Comparison of ENCODE assay signal across 13 cellular contexts in genomic region chr1:6239950-6240768, GRCh38. TPM values are rescaled to one million over a fixed set of nuclear protein-coding genes. Genes with fewer than 3 reads are reported as not detected.
DNase-seq lines count a peak whose midpoint lies in the region; ATAC-seq, FAIRE-seq and TF ChIP-seq lines count a peak whose summit lies in the region.
"Had no signal": no experiment of that assay in that cellular context is flagged by ENCODE, and none has a peak within 500 bp of the region (broad histone marks: within the 10 kb centered on the region; RNA-seq: fewer than 3 reads in every experiment).

No MANE protein-coding gene starts in this region.

- TF ChIP-seq RAD21 in HepG2 (CRISPR knock-in tag; IDR thresholded peaks at IDR 0.05), result no peak

- H3K4me1 Mint-ChIP-seq in activated T-cell treated with anti-CD3 and anti-CD28 coated beads, Interleukin-2, amount 50 U/mL, for 24 hours (ENCODE audit: low read depth), result peaks cover 8% of the 10 kb centered on the region
- peaks cover 10% of the 10 kb centered on the region for H3K4me1 Mint-ChIP-seq in activated CD8-positive, alpha-beta memory T cell treated with anti-CD3 and anti-CD28 coated beads, Interleukin-2, amount 10 ng/mL, durations not matched to agents 7 days and 5 days

- H3K4me2 ChIP-seq in HepG2 (ENCODE audit: low read depth, low read length), result peak overlapping the region; percentile 70

- peaks cover 51% of the 10 kb centered on the region for H3K27me3 Mint-ChIP-seq in activated T-cell treated with anti-CD3 and anti-CD28 coated beads, Interleukin-2, amount 50 U/mL, for 24 hours
- H3K27me3 Mint-ChIP-seq in activated CD8-positive, alpha-beta memory T cell treated with anti-CD3 and anti-CD28 coated beads, Interleukin-2, amount 10 ng/mL, durations not matched to agents 7 days and 5 days, result peaks cover 52% of the 10 kb centered on the region

- TF ChIP-seq POLR2A in HepG2 (IDR thresholded peaks at IDR 0.05; ENCODE audit: insufficient read depth in 1 of 2, low read depth in 2 of 2, low read length in 2 of 2), result no peak
- no peak for TF ChIP-seq POLR2A in right lobe of liver (IDR thresholded peaks at IDR 0.05)

- in situ Hi-C loops in HepG2 (cut with HindIII; ENCODE audit: extremely low pct_ligation_motif_present, low pct_unique_long_range_greater_than_20kb), result loop anchor here (10.0 kb wide), 1 partner anchor 175 kb away; the partner anchor contains the start of gene HES2

- peak; percentile 92 for FAIRE-seq in HepG2 (lab: Jason Lieb, UNC)

- H2AFZ ChIP-seq in HepG2 (ENCODE audit: low read length), result no peak overlapping the region

- no peak overlapping the region for H3K9ac ChIP-seq in HepG2 (ENCODE audit: insufficient read depth, low read depth, low read length)

- ATAC-seq in HepG2, result peak; percentile 73
- no peak for ATAC-seq in right lobe of liver
- ATAC-seq in activated CD8-positive, alpha-beta memory T cell treated with anti-CD3 and anti-CD28 coated beads, Interleukin-2, amount 10 ng/mL, durations not matched to agents 7 days and 5 days, result no peak
- ATAC-seq: activated CD8-positive, alpha-beta T cell treated with anti-CD3 and anti-CD28 coated beads, Interleukin-2, amount 10 ng/mL, durations not matched to agents 7 days and 5 days; left lung; SK-N-SH treated with all-trans-retinoic acid at 6 μM for 48 hours had no signal

- H4K20me1 ChIP-seq in HepG2 (ENCODE audit: insufficient read depth, low read length), result 0 out of 2 replicates have a peak, but pooled peaks cover 2% of the 10 kb centered on the region

- no peak overlapping the region for H3K4me3 Mint-ChIP-seq in activated T-cell treated with anti-CD3 and anti-CD28 coated beads, Interleukin-2, amount 50 U/mL, for 24 hours
- H3K4me3 Mint-ChIP-seq in activated CD8-positive, alpha-beta memory T cell treated with anti-CD3 and anti-CD28 coated beads, Interleukin-2, amount 10 ng/mL, durations not matched to agents 7 days and 5 days, result no peak overlapping the region
- H3K4me3 Mint-ChIP-seq: activated CD8-positive, alpha-beta T cell treated with anti-CD3 and anti-CD28 coated beads, Interleukin-2, amount 10 ng/mL, durations not matched to agents 7 days and 5 days had no signal

- H3K36me3 ChIP-seq in HepG2 (replicated peaks in 1 of 2; ENCODE audit: control insufficient read depth in 1 of 2, insufficient read depth in 2 of 2, low read length in 2 of 2) (no peaks in the 10 kb centered on the region), right lobe of liver (no peaks in the 10 kb centered on the region)
- H3K36me3 ChIP-seq: left lung, vagina had no signal

- peaks cover 3% of the 10 kb centered on the region for H3K79me2 ChIP-seq in HepG2 (ENCODE audit: insufficient read depth, low read length)

- H3K36me3 Mint-ChIP-seq in activated T-cell treated with anti-CD3 and anti-CD28 coated beads, Interleukin-2, amount 50 U/mL, for 24 hours (ENCODE audit: low read depth), result peaks cover 3% of the 10 kb centered on the region
- no peaks in the 10 kb centered on the region for H3K36me3 Mint-ChIP-seq in activated CD8-positive, alpha-beta memory T cell treated with anti-CD3 and anti-CD28 coated beads, Interleukin-2, amount 10 ng/mL, durations not matched to agents 7 days and 5 days

- POLR2A ChIA-PET in HepG2 (lab: Yijun Ruan, JAX), result interaction anchor here (0.8 to 1.3 kb wide), 3 partner anchors 12 to 35 kb away, joined by 3 to 4 read pairs (median 3); no protein-coding TSS in a partner anchor

- H3K4me1 ChIP-seq in HepG2 (ENCODE audit: insufficient read depth, low read length), result peaks cover 50% of the 10 kb centered on the region
- H3K4me1 ChIP-seq in right lobe of liver, result peaks cover 0 to 7% (median 0%) of the 10 kb centered on the region in 4 donors

- H3K27me3 ChIP-seq in HepG2 (ENCODE audit: control insufficient read depth in 1 of 2, insufficient read depth in 2 of 2, low read length in 2 of 2), result peaks cover 9 to 30% of the 10 kb centered on the region in 2 experiments; a peak in 3 of 5 replicates
- H3K27me3 ChIP-seq in right lobe of liver, result peaks cover 5 to 28% of the 10 kb centered on the region in 2 donors

- peak overlapping the region; percentile 61 for H3K27ac ChIP-seq in HepG2 (ENCODE audit: extremely low read length, insufficient read depth, low read length)
- no peak overlapping the region for H3K27ac ChIP-seq in right lobe of liver
- H3K27ac ChIP-seq: left lung, vagina had no signal

- no peak overlapping the region for H3K27ac Mint-ChIP-seq in activated T-cell treated with anti-CD3 and anti-CD28 coated beads, Interleukin-2, amount 50 U/mL, for 24 hours
- H3K27ac Mint-ChIP-seq in activated CD8-positive, alpha-beta memory T cell treated with anti-CD3 and anti-CD28 coated beads, Interleukin-2, amount 10 ng/mL, durations not matched to agents 7 days and 5 days, result no peak overlapping the region
- H3K27ac Mint-ChIP-seq: activated CD8-positive, alpha-beta T cell treated with anti-CD3 and anti-CD28 coated beads, Interleukin-2, amount 10 ng/mL, durations not matched to agents 7 days and 5 days had no signal

- TF ChIP-seq CTCF in HepG2 (CRISPR knock-in tag; IDR thresholded peaks at IDR 0.05), result no peak
- TF ChIP-seq CTCF in right lobe of liver (IDR thresholded peaks at IDR 0.05), result no peak

- no peaks in the 10 kb centered on the region for H3K9me3 Mint-ChIP-seq in activated T-cell treated with anti-CD3 and anti-CD28 coated beads, Interleukin-2, amount 50 U/mL, for 24 hours
- no peaks in the 10 kb centered on the region for H3K9me3 Mint-ChIP-seq in activated CD8-positive, alpha-beta memory T cell treated with anti-CD3 and anti-CD28 coated beads, Interleukin-2, amount 10 ng/mL, durations not matched to agents 7 days and 5 days (ENCODE audit: low read depth)

- H3K4me3 ChIP-seq in HepG2 (replicated peaks in 1 of 3; ENCODE audit: insufficient read depth in 1 of 3, low read depth in 2 of 3, low read length in 3 of 3) (peak overlapping the region in 1 of 3 experiments; percentile 34; a peak in 2 of 6 replicates), right lobe of liver (no peak overlapping the region)
- H3K4me3 ChIP-seq: left lung, vagina had no signal

- DNase-seq in HepG2 (ENCODE audit: low spot score) (peak; percentile 88), right lobe of liver (no peak), SHP77 treated with DMSO at 0.1 percent for 48 hours (lab: John Stamatoyannopoulos, UW) (peak; percentile 39), retina (peak; percentile 25)
- DNase-seq in activated T-cell treated with anti-CD3 and anti-CD28 coated beads, Interleukin-2, amount 50 U/mL, for 24 hours, result no peak
- no peak for DNase-seq in activated CD8-positive, alpha-beta memory T cell treated with anti-CD3 and anti-CD28 coated beads, Interleukin-2, amount 10 ng/mL, durations not matched to agents 7 days and 5 days
- DNase-seq: activated CD8-positive, alpha-beta T cell treated with anti-CD3 and anti-CD28 coated beads, Interleukin-2, amount 10 ng/mL, durations not matched to agents 7 days and 5 days; left lung; MM.1S had no signal

- 6% methylated on average over 11 of the region's 17 CpGs for WGBS in HepG2 (ENCODE audit: low lambda C conversion rate)
- WGBS in right lobe of liver (ENCODE audit: insufficient coverage, low coverage, low lambda C conversion rate, missing lambda C conversion rate), result 45% methylated on average over 7 of the region's 17 CpGs

- intact Hi-C loops in HepG2 (cut with micrococcal nuclease; ENCODE audit: unreplicated experiment), result loop anchor here (2.0 to 10.0 kb wide), 2 partner anchors 35 to 135 kb away; no protein-coding TSS in a partner anchor
- intact Hi-C loops in right lobe of liver (cut with DNase I), result loop anchor here (5.0 to 10.0 kb wide), 3 partner anchors 185 to 188 kb away; partner anchors contain the start of gene ESPN (in 1 of the 2)

- BruUV-seq in HepG2 (replicated peaks; lab: Mats Ljungman, UMichigan), result no TSS peak

- TF ChIP-seq EP300 in HepG2 (IDR thresholded peaks at IDR 0.05; ENCODE audit: low read depth in 2 of 2, low read length in 2 of 2) (peak in 1 of 2 experiments; percentile 57; a peak in 2 of 4 replicates), HepG2 (CRISPR knock-in tag; IDR thresholded peaks at IDR 0.05; ENCODE audit: borderline replicate concordance) (no peak)

- CTCF ChIA-PET in HepG2 (lab: Yijun Ruan, JAX; ENCODE audit: low intra/inter-chr PET ratio, low total read pairs), result no interaction called here
- CTCF ChIA-PET in activated CD8-positive, alpha-beta memory T cell treated with anti-CD3 and anti-CD28 coated beads, Interleukin-2, amount 10 ng/mL, durations not matched to agents 7 days and 5 days (lab: Charles Lee), result interaction anchor here (0.8 to 1.1 kb wide), 3 partner anchors 54 to 198 kb away, joined by 3 read pairs; no protein-coding TSS in a partner anchor

- H3K9me3 ChIP-seq in HepG2 (ENCODE audit: low read length), result no peaks in the 10 kb centered on the region
- no peaks in the 10 kb centered on the region for H3K9me3 ChIP-seq in right lobe of liver
- H3K9me3 ChIP-seq: left lung, vagina had no signal

RNA-seq across cellular contexts. Expression of gene HES3, which starts 3.8 kb away (rescaled TPM):
- total RNA-seq in HepG2 (2016; rRNA removed; fragmentation: Illumina TruSeq; extraction: Trizol) (not detected in 2 replicates), right lobe of liver (not detected)
- not detected in 2 replicates for total RNA-seq in HepG2 (2016; cell fraction: cytosol; rRNA removed; fragmentation: Illumina TruSeq; extraction: Trizol; ENCODE audit: low read depth)
- total RNA-seq in HepG2 (2016; cell fraction: insoluble cytoplasmic fraction; rRNA removed; fragmentation: Illumina TruSeq; extraction: Trizol), result not detected in 2 replicates
- total RNA-seq in HepG2 (2016; cell fraction: membrane; rRNA removed; fragmentation: Illumina TruSeq; extraction: Trizol), result not detected in 2 replicates
- not detected in 2 replicates for total RNA-seq in HepG2 (2016; cell fraction: nucleus; rRNA removed; fragmentation: Illumina TruSeq; extraction: Trizol)
- polyA plus RNA-seq in HepG2 (2011; rRNA removed), result not detected in 2 replicates
- polyA plus RNA-seq in HepG2 (2011; cell fraction: cytosol; rRNA removed), result not detected in 2 replicates
- not detected in 2 replicates for polyA plus RNA-seq in HepG2 (2011; cell fraction: nucleus; rRNA removed)
- not detected in 2 replicates for polyA plus RNA-seq in HepG2 (2012)
- polyA plus RNA-seq in HepG2 (2016; cell fraction: cytosol; fragmentation: Illumina TruSeq; extraction: Trizol; ENCODE audit: low read depth), result not detected in 2 replicates
- not detected in 2 replicates for polyA plus RNA-seq in HepG2 (2016; cell fraction: insoluble cytoplasmic fraction; fragmentation: Illumina TruSeq; extraction: Trizol; ENCODE audit: low read depth)
- not detected in 2 replicates for polyA plus RNA-seq in HepG2 (2016; cell fraction: membrane; fragmentation: Illumina TruSeq; extraction: Trizol; ENCODE audit: low read depth)
- polyA plus RNA-seq in HepG2 (2016; cell fraction: nucleus; fragmentation: Illumina TruSeq; extraction: Trizol; ENCODE audit: insufficient read depth, low read depth), result not detected in 2 replicates
- not detected in 2 replicates for polyA minus RNA-seq in HepG2 (2011; rRNA and poly(A)+ RNA removed; ENCODE audit: low replicate concordance)
- polyA minus RNA-seq in HepG2 (2011; cell fraction: cytosol; rRNA and poly(A)+ RNA removed), result not detected in 2 replicates
- polyA minus RNA-seq in HepG2 (2011; cell fraction: nucleus; rRNA and poly(A)+ RNA removed), result not detected in 2 replicates
- total RNA-seq in activated CD8-positive, alpha-beta memory T cell treated with anti-CD3 and anti-CD28 coated beads, Interleukin-2, amount 10 ng/mL, durations not matched to agents 7 days and 5 days, result not detected
- total RNA-seq: activated CD8-positive, alpha-beta T cell treated with anti-CD3 and anti-CD28 coated beads, Interleukin-2, amount 10 ng/mL, durations not matched to agents 7 days and 5 days; epithelial cell of proximal tubule; left lung; progenitor cell of endocrine pancreas; vagina had no signal

RNA-seq across cellular contexts. Expression of gene ICMT, which starts 4.4 kb away (rescaled TPM):
- total RNA-seq in HepG2 (2016; rRNA removed; fragmentation: Illumina TruSeq; extraction: Trizol) (61.7 and 69.7 TPM in 2 replicates), right lobe of liver (10 to 100 TPM; 15.9 to 28.5 (median 20.4) TPM)
- total RNA-seq in HepG2 (2016; cell fraction: cytosol; rRNA removed; fragmentation: Illumina TruSeq; extraction: Trizol; ENCODE audit: low read depth), result 23.7 and 29.8 TPM in 2 replicates
- 60.0 and 68.5 TPM in 2 replicates for total RNA-seq in HepG2 (2016; cell fraction: insoluble cytoplasmic fraction; rRNA removed; fragmentation: Illumina TruSeq; extraction: Trizol)
- 90.0 and 91.4 TPM in 2 replicates for total RNA-seq in HepG2 (2016; cell fraction: membrane; rRNA removed; fragmentation: Illumina TruSeq; extraction: Trizol)
- 45.6 and 50.8 TPM in 2 replicates for total RNA-seq in HepG2 (2016; cell fraction: nucleus; rRNA removed; fragmentation: Illumina TruSeq; extraction: Trizol)
- polyA plus RNA-seq in HepG2 (2011; rRNA removed), result 23.1 and 24.6 TPM in 2 replicates
- 23.8 and 31.3 TPM in 2 replicates for polyA plus RNA-seq in HepG2 (2011; cell fraction: cytosol; rRNA removed)
- polyA plus RNA-seq in HepG2 (2011; cell fraction: nucleus; rRNA removed), result 8.9 and 10.8 TPM in 2 replicates
- polyA plus RNA-seq in HepG2 (2012), result 26.0 and 27.3 TPM in 2 replicates
- polyA plus RNA-seq in HepG2 (2016; cell fraction: cytosol; fragmentation: Illumina TruSeq; extraction: Trizol; ENCODE audit: low read depth), result 38.8 and 46.6 TPM in 2 replicates
- polyA plus RNA-seq in HepG2 (2016; cell fraction: insoluble cytoplasmic fraction; fragmentation: Illumina TruSeq; extraction: Trizol; ENCODE audit: low read depth), result 66.5 and 67.0 TPM in 2 replicates
- 87.3 and 91.3 TPM in 2 replicates for polyA plus RNA-seq in HepG2 (2016; cell fraction: membrane; fragmentation: Illumina TruSeq; extraction: Trizol; ENCODE audit: low read depth)
- 77.9 and 79.1 TPM in 2 replicates for polyA plus RNA-seq in HepG2 (2016; cell fraction: nucleus; fragmentation: Illumina TruSeq; extraction: Trizol; ENCODE audit: insufficient read depth, low read depth)
- polyA minus RNA-seq in HepG2 (2011; rRNA and poly(A)+ RNA removed; ENCODE audit: low replicate concordance), result 42.4 and 109 TPM in 2 replicates
- polyA minus RNA-seq in HepG2 (2011; cell fraction: cytosol; rRNA and poly(A)+ RNA removed), result 24.0 and 31.1 TPM in 2 replicates
- polyA minus RNA-seq in HepG2 (2011; cell fraction: nucleus; rRNA and poly(A)+ RNA removed), result 12.5 and 14.2 TPM in 2 replicates
- 10 to 100 TPM; 59.1 to 72.8 TPM for total RNA-seq in activated CD8-positive, alpha-beta memory T cell treated with anti-CD3 and anti-CD28 coated beads, Interleukin-2, amount 10 ng/mL, durations not matched to agents 7 days and 5 days

RNA-seq across cellular contexts. Expression of gene GPR153, which starts 20.7 kb away (rescaled TPM):
- total RNA-seq in HepG2 (2016; rRNA removed; fragmentation: Illumina TruSeq; extraction: Trizol) (0.27 and 0.31 TPM in 2 replicates), right lobe of liver (10 to 100 TPM in 1 of 6 experiments, 1 to 10 TPM in 5; 1.5 to 34.6 (median 6.6) TPM)
- total RNA-seq in HepG2 (2016; cell fraction: cytosol; rRNA removed; fragmentation: Illumina TruSeq; extraction: Trizol; ENCODE audit: low read depth), result 0.09 and 0.10 TPM in 2 replicates
- total RNA-seq in HepG2 (2016; cell fraction: insoluble cytoplasmic fraction; rRNA removed; fragmentation: Illumina TruSeq; extraction: Trizol), result 0.12 and 0.28 TPM in 2 replicates
- 0.34 TPM in 2 replicates for total RNA-seq in HepG2 (2016; cell fraction: membrane; rRNA removed; fragmentation: Illumina TruSeq; extraction: Trizol)
- total RNA-seq in HepG2 (2016; cell fraction: nucleus; rRNA removed; fragmentation: Illumina TruSeq; extraction: Trizol), result 0.31 TPM in 2 replicates
- polyA plus RNA-seq in HepG2 (2011; rRNA removed), result 0.22 and 0.44 TPM in 2 replicates
- 0.19 and 0.31 TPM in 2 replicates for polyA plus RNA-seq in HepG2 (2011; cell fraction: cytosol; rRNA removed)
- 0.50 and 0.85 TPM in 2 replicates for polyA plus RNA-seq in HepG2 (2011; cell fraction: nucleus; rRNA removed)
- 0.15 and 0.28 TPM in 2 replicates for polyA plus RNA-seq in HepG2 (2012)
- polyA plus RNA-seq in HepG2 (2016; cell fraction: cytosol; fragmentation: Illumina TruSeq; extraction: Trizol; ENCODE audit: low read depth), result 0.09 and 0.19 TPM in 2 replicates
- polyA plus RNA-seq in HepG2 (2016; cell fraction: insoluble cytoplasmic fraction; fragmentation: Illumina TruSeq; extraction: Trizol; ENCODE audit: low read depth), result 0.29 and 0.35 TPM in 2 replicates
- 0.34 and 0.41 TPM in 2 replicates for polyA plus RNA-seq in HepG2 (2016; cell fraction: membrane; fragmentation: Illumina TruSeq; extraction: Trizol; ENCODE audit: low read depth)
- polyA plus RNA-seq in HepG2 (2016; cell fraction: nucleus; fragmentation: Illumina TruSeq; extraction: Trizol; ENCODE audit: insufficient read depth, low read depth), result 0.17 and 0.36 TPM in 2 replicates
- polyA minus RNA-seq in HepG2 (2011; rRNA and poly(A)+ RNA removed; ENCODE audit: low replicate concordance), result 0.98 and 5.5 TPM in 2 replicates
- polyA minus RNA-seq in HepG2 (2011; cell fraction: cytosol; rRNA and poly(A)+ RNA removed), result 0.30 and 0.44 TPM in 2 replicates
- 0.25 and 0.26 TPM in 2 replicates for polyA minus RNA-seq in HepG2 (2011; cell fraction: nucleus; rRNA and poly(A)+ RNA removed)
- total RNA-seq in activated CD8-positive, alpha-beta memory T cell treated with anti-CD3 and anti-CD28 coated beads, Interleukin-2, amount 10 ng/mL, durations not matched to agents 7 days and 5 days, result 1 to 10 TPM; 1.1 to 1.2 TPM

RNA-seq across cellular contexts. Expression of gene RNF207, which starts 34.2 kb away (rescaled TPM):
- 1.7 and 9.8 TPM in 2 replicates for total RNA-seq in HepG2 (2016; rRNA removed; fragmentation: Illumina TruSeq; extraction: Trizol)
- 2.0 and 3.0 TPM in 2 replicates for total RNA-seq in HepG2 (2016; cell fraction: cytosol; rRNA removed; fragmentation: Illumina TruSeq; extraction: Trizol; ENCODE audit: low read depth)
- total RNA-seq in HepG2 (2016; cell fraction: insoluble cytoplasmic fraction; rRNA removed; fragmentation: Illumina TruSeq; extraction: Trizol), result 2.1 and 8.9 TPM in 2 replicates
- total RNA-seq in HepG2 (2016; cell fraction: membrane; rRNA removed; fragmentation: Illumina TruSeq; extraction: Trizol), result 2.4 and 2.5 TPM in 2 replicates
- 14.8 and 17.7 TPM in 2 replicates for total RNA-seq in HepG2 (2016; cell fraction: nucleus; rRNA removed; fragmentation: Illumina TruSeq; extraction: Trizol)
- 15.9 and 17.9 TPM in 2 replicates for polyA plus RNA-seq in HepG2 (2011; rRNA removed)
- 3.1 and 5.5 TPM in 2 replicates for polyA plus RNA-seq in HepG2 (2011; cell fraction: cytosol; rRNA removed)
- polyA plus RNA-seq in HepG2 (2011; cell fraction: nucleus; rRNA removed), result 282 and 411 TPM in 2 replicates
- 3.9 and 4.0 TPM in 2 replicates for polyA plus RNA-seq in HepG2 (2012)
- 0.45 and 0.62 TPM in 2 replicates for polyA plus RNA-seq in HepG2 (2016; cell fraction: cytosol; fragmentation: Illumina TruSeq; extraction: Trizol; ENCODE audit: low read depth)
- 1.8 and 3.9 TPM in 2 replicates for polyA plus RNA-seq in HepG2 (2016; cell fraction: insoluble cytoplasmic fraction; fragmentation: Illumina TruSeq; extraction: Trizol; ENCODE audit: low read depth)
- 0.85 and 1.2 TPM in 2 replicates for polyA plus RNA-seq in HepG2 (2016; cell fraction: membrane; fragmentation: Illumina TruSeq; extraction: Trizol; ENCODE audit: low read depth)
- 47.0 and 48.9 TPM in 2 replicates for polyA plus RNA-seq in HepG2 (2016; cell fraction: nucleus; fragmentation: Illumina TruSeq; extraction: Trizol; ENCODE audit: insufficient read depth, low read depth)
- 16.5 and 27.5 TPM in 2 replicates for polyA minus RNA-seq in HepG2 (2011; rRNA and poly(A)+ RNA removed; ENCODE audit: low replicate concordance)
- 2.5 TPM in 2 replicates for polyA minus RNA-seq in HepG2 (2011; cell fraction: cytosol; rRNA and poly(A)+ RNA removed)
- 30.0 and 38.2 TPM in 2 replicates for polyA minus RNA-seq in HepG2 (2011; cell fraction: nucleus; rRNA and poly(A)+ RNA removed)
- total RNA-seq in right lobe of liver, result 10 to 100 TPM in 5 of 6 experiments, 1 to 10 TPM in 1; 8.4 to 20.5 (median 14.4) TPM
- total RNA-seq in activated CD8-positive, alpha-beta memory T cell treated with anti-CD3 and anti-CD28 coated beads, Interleukin-2, amount 10 ng/mL, durations not matched to agents 7 days and 5 days, result 10 to 100 TPM; 12.4 to 36.7 TPM

RNA-seq across cellular contexts. Expression of gene RPL22, which starts 40.8 kb away (rescaled TPM):
- 545 and 787 TPM in 2 replicates for total RNA-seq in HepG2 (2016; rRNA removed; fragmentation: Illumina TruSeq; extraction: Trizol)
- 342 and 387 TPM in 2 replicates for total RNA-seq in HepG2 (2016; cell fraction: cytosol; rRNA removed; fragmentation: Illumina TruSeq; extraction: Trizol; ENCODE audit: low read depth)
- total RNA-seq in HepG2 (2016; cell fraction: insoluble cytoplasmic fraction; rRNA removed; fragmentation: Illumina TruSeq; extraction: Trizol), result 525 and 788 TPM in 2 replicates
- total RNA-seq in HepG2 (2016; cell fraction: membrane; rRNA removed; fragmentation: Illumina TruSeq; extraction: Trizol), result 707 and 829 TPM in 2 replicates
- 180 and 186 TPM in 2 replicates for total RNA-seq in HepG2 (2016; cell fraction: nucleus; rRNA removed; fragmentation: Illumina TruSeq; extraction: Trizol)
- polyA plus RNA-seq in HepG2 (2011; rRNA removed), result 146 and 214 TPM in 2 replicates
- polyA plus RNA-seq in HepG2 (2011; cell fraction: cytosol; rRNA removed), result 92.5 and 127 TPM in 2 replicates
- 29.2 and 40.5 TPM in 2 replicates for polyA plus RNA-seq in HepG2 (2011; cell fraction: nucleus; rRNA removed)
- polyA plus RNA-seq in HepG2 (2012), result 1,228 and 1,771 TPM in 2 replicates
- polyA plus RNA-seq in HepG2 (2016; cell fraction: cytosol; fragmentation: Illumina TruSeq; extraction: Trizol; ENCODE audit: low read depth), result 1,048 and 1,064 TPM in 2 replicates
- polyA plus RNA-seq in HepG2 (2016; cell fraction: insoluble cytoplasmic fraction; fragmentation: Illumina TruSeq; extraction: Trizol; ENCODE audit: low read depth), result 1,078 and 1,177 TPM in 2 replicates
- polyA plus RNA-seq in HepG2 (2016; cell fraction: membrane; fragmentation: Illumina TruSeq; extraction: Trizol; ENCODE audit: low read depth), result 1,296 and 1,373 TPM in 2 replicates
- polyA plus RNA-seq in HepG2 (2016; cell fraction: nucleus; fragmentation: Illumina TruSeq; extraction: Trizol; ENCODE audit: insufficient read depth, low read depth), result 473 and 475 TPM in 2 replicates
- 12.9 and 31.5 TPM in 2 replicates for polyA minus RNA-seq in HepG2 (2011; rRNA and poly(A)+ RNA removed; ENCODE audit: low replicate concordance)
- polyA minus RNA-seq in HepG2 (2011; cell fraction: cytosol; rRNA and poly(A)+ RNA removed), result 48.1 and 62.3 TPM in 2 replicates
- polyA minus RNA-seq in HepG2 (2011; cell fraction: nucleus; rRNA and poly(A)+ RNA removed), result 53.2 and 59.9 TPM in 2 replicates
- total RNA-seq in right lobe of liver, result 100 to 1,000 TPM in 4 of 6 experiments, 10 to 100 TPM in 2; 45.4 to 156 (median 134) TPM
- total RNA-seq in activated CD8-positive, alpha-beta memory T cell treated with anti-CD3 and anti-CD28 coated beads, Interleukin-2, amount 10 ng/mL, durations not matched to agents 7 days and 5 days, result 100 to 1,000 TPM; 229 to 287 TPM

Comparison
In these comparisons a context has a peak if more than half of its experiments do, and no peak if none do; other contexts are left out.
1. DNase-seq: peak in HepG2 (single experiment), SHP77 treated with DMSO at 0.1 percent for 48 hours (single experiment) and retina (single experiment); none in right lobe of liver (0 of 3), activated T-cell treated with anti-CD3 and anti-CD28 coated beads, Interleukin-2, amount 50 U/mL, for 24 hours (single experiment) and activated CD8-positive, alpha-beta memory T cell treated with anti-CD3 and anti-CD28 coated beads, Interleukin-2, amount 10 ng/mL, durations not matched to agents 7 days and 5 days (single experiment).